8 cellular contexts compared by ENCODE assay signal in genomic region chr15:43440721-43441281, GRCh38. TPM values are rescaled to one million over a fixed set of nuclear protein-coding genes. Genes with fewer than 3 reads are reported as not detected.
A peak's percentile ranks its signal among the peaks of the same experiment; 100 is the strongest.
DNase-seq lines count a peak whose midpoint lies in the region; ATAC-seq and TF ChIP-seq lines count a peak whose summit lies in the region.

No MANE protein-coding gene starts in this region.

- H3K4me1 ChIP-seq in H9 (ENCODE audit: insufficient read depth, low read length) = no peaks in the 10 kb centered on the region

- H3K27ac Mint-ChIP-seq in H9 = peak overlapping the region; percentile 44 to 95 (median 78); a peak in 5 of 7 replicates
- H3K27ac Mint-ChIP-seq in activated CD8-positive, alpha-beta T cell treated with anti-CD3 and anti-CD28 coated beads, Interleukin-2, amount 10 ng/mL, durations not matched to agents 7 days and 5 days = peak overlapping the region; percentile 78
- H3K27ac Mint-ChIP-seq in natural killer cell = peak overlapping the region; percentile 49 to 64
- peak overlapping the region; percentile 85 for H3K27ac Mint-ChIP-seq in type B pancreatic cell

- H2BK12ac ChIP-seq in H9 (ENCODE audit: insufficient read length, low read depth, low read length) = no peak overlapping the region

- intact Hi-C loops in natural killer cell (cut with micrococcal nuclease) = no loop called here

- no peak overlapping the region for H3K23ac ChIP-seq in H9 (ENCODE audit: insufficient read length, low read depth, low read length)

- H3K4me1 Mint-ChIP-seq in H9 (peaks cover 7 to 10% of the 10 kb centered on the region in 2 experiments), natural killer cell (no peaks in the 10 kb centered on the region), type B pancreatic cell (ENCODE audit: unreplicated experiment) (peaks cover 8% of the 10 kb centered on the region)
- H3K4me1 Mint-ChIP-seq in activated CD8-positive, alpha-beta T cell treated with anti-CD3 and anti-CD28 coated beads, Interleukin-2, amount 10 ng/mL, durations not matched to agents 7 days and 5 days (ENCODE audit: low read depth) = peaks cover 10% of the 10 kb centered on the region

- H3K23me2 ChIP-seq in H9 (ENCODE audit: insufficient read length, low read depth, low read length, poor library complexity, severe bottlenecking) = no peaks in the 10 kb centered on the region

- H3K27me3 Mint-ChIP-seq in H9 (ENCODE audit: low read depth) = no peaks in the 10 kb centered on the region
- H3K27me3 Mint-ChIP-seq in activated CD8-positive, alpha-beta T cell treated with anti-CD3 and anti-CD28 coated beads, Interleukin-2, amount 10 ng/mL, durations not matched to agents 7 days and 5 days (ENCODE audit: low read depth) = no peaks in the 10 kb centered on the region
- H3K27me3 Mint-ChIP-seq in natural killer cell (ENCODE audit: low read depth in 2 of 2) = no peaks in the 10 kb centered on the region
- H3K27me3 Mint-ChIP-seq in type B pancreatic cell = no peaks in the 10 kb centered on the region

- no peak overlapping the region for H3K14ac ChIP-seq in H9 (ENCODE audit: insufficient read depth, low read length)

- TF ChIP-seq CTCF in H9 (conservative IDR thresholded peaks at IDR 0.05) = no peak
- TF ChIP-seq CTCF in natural killer cell (IDR thresholded peaks at IDR 0.05) = no peak
- peak; percentile 55 for TF ChIP-seq CTCF in type B pancreatic cell (conservative IDR thresholded peaks at IDR 0.05)

- no peak overlapping the region for H2BK120ac ChIP-seq in H9 (ENCODE audit: low read depth, low read length, poor library complexity, severe bottlenecking)

- no peak overlapping the region for H4K5ac ChIP-seq in H9 (ENCODE audit: insufficient read length, low read depth, low read length)

- no peaks in the 10 kb centered on the region for H4K20me1 ChIP-seq in H9 (ENCODE audit: control insufficient read depth, insufficient read depth, insufficient read length)

- peak; percentile 89 for ATAC-seq in activated CD8-positive, alpha-beta T cell treated with anti-CD3 and anti-CD28 coated beads, Interleukin-2, amount 10 ng/mL, durations not matched to agents 7 days and 5 days
- ATAC-seq in natural killer cell = peak; percentile 70 to 86 (median 81)

- H2BK20ac ChIP-seq in H9 (ENCODE audit: low read depth, low read length, poor library complexity, severe bottlenecking) = no peak overlapping the region

- no peak overlapping the region for H2BK5ac ChIP-seq in H9 (ENCODE audit: insufficient read length, low read length)

- CTCF ChIA-PET in activated CD8-positive, alpha-beta T cell treated with anti-CD3 and anti-CD28 coated beads, Interleukin-2, amount 10 ng/mL, durations not matched to agents 7 days and 5 days (lab: Charles Lee) = interaction anchor here (0.7 to 3.8 kb wide), 15 partner anchors 21 to 102 kb away, joined by 3 to 75 read pairs (median 4); no protein-coding TSS in a partner anchor

- H3K56ac ChIP-seq in H9 (ENCODE audit: insufficient read length, low read depth, low read length) = no peak overlapping the region

- H3K9ac ChIP-seq in H9 (ENCODE audit: extremely low read depth, insufficient read length, low read length) = no peak overlapping the region

- no peak overlapping the region for H3K4ac ChIP-seq in H9 (ENCODE audit: low read depth, low read length)

- H4K8ac ChIP-seq in H9 (replicated peaks; ENCODE audit: insufficient read length, low read depth, low read length) = no peak overlapping the region

- no CpG with 5 or more reads among the region's 4 CpGs for WGBS in H9 (ENCODE audit: extremely low coverage, insufficient read length, low lambda C conversion rate)

- H3K27me3 ChIP-seq in H9 (ENCODE audit: insufficient read depth, low read length) = no peaks in the 10 kb centered on the region

- no peaks in the 10 kb centered on the region for H3K79me2 ChIP-seq in H9 (ENCODE audit: insufficient read depth, low read length)

- no peak overlapping the region for H2BK15ac ChIP-seq in H9 (ENCODE audit: low read depth, low read length)

- H3K4me3 Mint-ChIP-seq in H9 (no peak overlapping the region), natural killer cell (no peak overlapping the region), type B pancreatic cell (peak overlapping the region; percentile 26)
- no peak overlapping the region for H3K4me3 Mint-ChIP-seq in activated CD8-positive, alpha-beta T cell treated with anti-CD3 and anti-CD28 coated beads, Interleukin-2, amount 10 ng/mL, durations not matched to agents 7 days and 5 days

- H2AFZ ChIP-seq in H9 (ENCODE audit: low read length) = no peak overlapping the region

- no peak overlapping the region for H3K18ac ChIP-seq in H9 (ENCODE audit: insufficient read length, low read depth, low read length)

- DNase-seq in D341Med (ENCODE audit: low spot score) (peak; percentile 57), H9 (peak; percentile 45), NCI-H2171 (lab: John Stamatoyannopoulos, UW) (peak; percentile 56), fibroblast of gingiva (ENCODE audit: low read depth) (peak; percentile 97), natural killer cell (no peak), type B pancreatic cell (ENCODE audit: extremely low spot score, unreplicated experiment) (no peak), GM19240 (ENCODE audit: insufficient read length, low spot score) (no peak)
- peak; percentile 64 for DNase-seq in activated CD8-positive, alpha-beta T cell treated with anti-CD3 and anti-CD28 coated beads, Interleukin-2, amount 10 ng/mL, durations not matched to agents 7 days and 5 days

- H3K9me3 ChIP-seq in H9 (ENCODE audit: control insufficient read depth, low read depth, low read length) = no peaks in the 10 kb centered on the region

- H3K27ac ChIP-seq in H9 (ENCODE audit: insufficient read length, low read depth, low read length) = no peak overlapping the region

- no peak overlapping the region for H3K4me2 ChIP-seq in H9 (ENCODE audit: insufficient read depth, insufficient read length, low read length)

- H3T11ph ChIP-seq in H9 (ENCODE audit: low read length) = no peak overlapping the region

- H3K79me1 ChIP-seq in H9 (ENCODE audit: insufficient read depth, low read depth, low read length, poor library complexity, severe bottlenecking) = no peaks in the 10 kb centered on the region

- H3K36me3 Mint-ChIP-seq in H9 (ENCODE audit: insufficient read depth in 1 of 3, low read depth in 3 of 3) (peaks cover 31 to 81% (median 64%) of the 10 kb centered on the region in 3 experiments), natural killer cell (peaks cover 4% of the 10 kb centered on the region), type B pancreatic cell (peaks cover 27% of the 10 kb centered on the region)
- peaks cover 14% of the 10 kb centered on the region for H3K36me3 Mint-ChIP-seq in activated CD8-positive, alpha-beta T cell treated with anti-CD3 and anti-CD28 coated beads, Interleukin-2, amount 10 ng/mL, durations not matched to agents 7 days and 5 days (ENCODE audit: low read depth)

- H4K91ac ChIP-seq in H9 (ENCODE audit: insufficient read length, low read depth, low read length) = no peak overlapping the region

- H3K9me3 Mint-ChIP-seq in H9 (no peaks in the 10 kb centered on the region), natural killer cell (no peaks in the 10 kb centered on the region), type B pancreatic cell (no peaks in the 10 kb centered on the region)
- H3K9me3 Mint-ChIP-seq in activated CD8-positive, alpha-beta T cell treated with anti-CD3 and anti-CD28 coated beads, Interleukin-2, amount 10 ng/mL, durations not matched to agents 7 days and 5 days (ENCODE audit: insufficient read depth) = no peaks in the 10 kb centered on the region

- POLR2A ChIA-PET in activated CD8-positive, alpha-beta T cell treated with anti-CD3 and anti-CD28 coated beads, Interleukin-2, amount 10 ng/mL, durations not matched to agents 7 days and 5 days (lab: Charles Lee) = interaction anchor here (0.6 to 1.2 kb wide), 3 partner anchors 70 to 329 kb away, joined by 3 to 5 read pairs (median 4); no protein-coding TSS in a partner anchor

- H2AK5ac ChIP-seq in H9 (ENCODE audit: insufficient read length, low read length) = no peak overlapping the region

RNA-seq across cellular contexts. Expression of gene TP53BP1, which starts 52.2 kb away (rescaled TPM):
- total RNA-seq in H9 (2021) (74.5 and 81.5 TPM in 2 replicates), natural killer cell (10 to 100 TPM; 27.9 to 32.9 (median 31.5) TPM), type B pancreatic cell (ENCODE audit: low replicate concordance) (68.3 and 101 TPM in 2 replicates)
- 10 to 100 TPM; 24.3 to 27.3 TPM for total RNA-seq in activated CD8-positive, alpha-beta T cell treated with anti-CD3 and anti-CD28 coated beads, Interleukin-2, amount 10 ng/mL, durations not matched to agents 7 days and 5 days

Comparison
In these comparisons a context has a peak if more than half of its experiments do, and no peak if none do; other contexts are left out.
1. DNase-seq: peak in D341Med (single experiment), H9 (single experiment), NCI-H2171 (single experiment), activated CD8-positive, alpha-beta T cell treated with anti-CD3 and anti-CD28 coated beads, Interleukin-2, amount 10 ng/mL, durations not matched to agents 7 days and 5 days (single experiment) and fibroblast of gingiva (single experiment); none in natural killer cell (single experiment), type B pancreatic cell (single experiment) and GM19240 (single experiment).
2. Peak in every context shown above with its lines, with median percentiles within 50 percentile points of each other: H3K27ac Mint-ChIP-seq.